ENCODE assay signal across 8 cellular contexts in genomic region chr6:108835218-108835850, GRCh38. TPM values are rescaled to one million over a fixed set of nuclear protein-coding genes. Genes with fewer than 3 reads are reported as not detected.
DNase-seq lines count a peak whose midpoint lies in the region; ATAC-seq and TF ChIP-seq lines count a peak whose summit lies in the region.

No MANE protein-coding gene starts in this region.

- H3K4me1 ChIP-seq in endodermal cell (ENCODE audit: control insufficient read depth, insufficient read depth, low read length) = no peaks in the 10 kb centered on the region

- H3K27ac ChIP-seq in HL-60 (replicated peaks) = no peak overlapping the region
- H3K27ac ChIP-seq in endodermal cell (ENCODE audit: low read depth, low read length) = no peak overlapping the region

- WGBS in endodermal cell (ENCODE audit: insufficient coverage in 1 of 2, insufficient read length in 1 of 2), 2 experiments = 34 to 55% methylated on average over 3 to 4 of the region's 4 CpGs

- no peak overlapping the region for H3K4me3 Mint-ChIP-seq in endodermal cell
- H3K4me3 Mint-ChIP-seq in mesothelial cell of epicardium = no peak overlapping the region

- DNase-seq in AG10803 (ENCODE audit: low read depth) (peak; percentile 78), HL-60 (ENCODE audit: low read depth in 1 of 2, low spot score in 1 of 2) (peak; percentile 75 to 87), NOMO-1 (lab: John Stamatoyannopoulos, UW; ENCODE audit: unreplicated experiment in 2 of 2) (peak; percentile 70 to 77), endodermal cell (peak; percentile 94), mesothelial cell of epicardium (ENCODE audit: low spot score in 2 of 2, unreplicated experiment in 2 of 2) (peak; percentile 53 to 87)
- DNase-seq in activated CD8-positive, alpha-beta memory T cell treated with anti-CD3 and anti-CD28 coated beads for 4 hours (ENCODE audit: low read depth in 2 of 2) = peak; percentile 71
- DNase-seq in stimulated activated CD8-positive, alpha-beta memory T cell treated with anti-CD3 and anti-CD28 coated beads, Interleukin-4, amount 100 ng/mL, for 1 hour (ENCODE audit: low read depth in 2 of 2, low spot score in 1 of 2) = peak; percentile 66 to 72

- no peak overlapping the region for H3K4me3 ChIP-seq in AG10803 (ENCODE audit: low read length)
- no peak overlapping the region for H3K4me3 ChIP-seq in HL-60 (replicated peaks; ENCODE audit: insufficient read depth, low read length)
- H3K4me3 ChIP-seq in endodermal cell (ENCODE audit: low read length) = no peak overlapping the region

- H3K4me1 Mint-ChIP-seq in endodermal cell = peaks cover 10% of the 10 kb centered on the region
- H3K4me1 Mint-ChIP-seq in mesothelial cell of epicardium = peaks cover 11% of the 10 kb centered on the region

- H3K36me3 Mint-ChIP-seq in endodermal cell (ENCODE audit: low read depth) (no peaks in the 10 kb centered on the region), mesothelial cell of epicardium (no peaks in the 10 kb centered on the region)

- no peaks in the 10 kb centered on the region for H3K9me3 Mint-ChIP-seq in endodermal cell
- H3K9me3 Mint-ChIP-seq in mesothelial cell of epicardium = no peaks in the 10 kb centered on the region

- H3K27me3 ChIP-seq in HL-60 (ENCODE audit: insufficient read depth, poor library complexity, severe bottlenecking) (no peaks in the 10 kb centered on the region), endodermal cell (ENCODE audit: control insufficient read depth, insufficient read depth, low read length, poor library complexity, severe bottlenecking) (no peaks in the 10 kb centered on the region)

- H3K9me3 ChIP-seq in endodermal cell (ENCODE audit: control insufficient read depth, low read length) = no peaks in the 10 kb centered on the region

- H3K36me3 ChIP-seq in endodermal cell (ENCODE audit: control insufficient read depth, insufficient read depth, low read length) = no peaks in the 10 kb centered on the region

- peak; percentile 97 for TF ChIP-seq CTCF in AG10803 (conservative IDR thresholded peaks at IDR 0.05; ENCODE audit: low read length)
- TF ChIP-seq CTCF in HL-60 (IDR thresholded peaks at IDR 0.05; ENCODE audit: insufficient read depth, low read length) = peak; percentile 94
- peak; percentile 98 for TF ChIP-seq CTCF in endodermal cell (conservative IDR thresholded peaks at IDR 0.05)
- peak; percentile 92 for TF ChIP-seq CTCF in mesothelial cell of epicardium (IDR thresholded peaks at IDR 0.05; ENCODE audit: unreplicated experiment)

- peak; percentile 78 for ATAC-seq in GM19025 (IDR thresholded peaks at IDR 0.05; ENCODE audit: low read depth, unreplicated experiment)

- H3K27ac Mint-ChIP-seq in endodermal cell (no peak overlapping the region), mesothelial cell of epicardium (no peak overlapping the region)

- peaks cover 21% of the 10 kb centered on the region for H3K27me3 Mint-ChIP-seq in endodermal cell (ENCODE audit: insufficient read depth)
- H3K27me3 Mint-ChIP-seq in mesothelial cell of epicardium (ENCODE audit: low read depth) = peaks cover 10% of the 10 kb centered on the region

- H3K9ac ChIP-seq in endodermal cell (ENCODE audit: extremely low read depth, low read length, poor library complexity, severe bottlenecking) = no peak overlapping the region

RNA-seq across cellular contexts. Expression of gene ARMC2, which starts 12.9 kb away (rescaled TPM):
- total RNA-seq in endodermal cell = 1 to 10 TPM; 7.1 to 8.3 TPM
- 10.6 TPM for polyA plus RNA-seq in endodermal cell (2013, experiment 1 of 2)
- polyA plus RNA-seq in endodermal cell (2013, experiment 2 of 2) = 9.4 TPM
- 11.3 to 16.5 TPM (median 16.2 TPM) in 3 replicates for total RNA-seq in mesothelial cell of epicardium
